In the genomic region with DNA sequence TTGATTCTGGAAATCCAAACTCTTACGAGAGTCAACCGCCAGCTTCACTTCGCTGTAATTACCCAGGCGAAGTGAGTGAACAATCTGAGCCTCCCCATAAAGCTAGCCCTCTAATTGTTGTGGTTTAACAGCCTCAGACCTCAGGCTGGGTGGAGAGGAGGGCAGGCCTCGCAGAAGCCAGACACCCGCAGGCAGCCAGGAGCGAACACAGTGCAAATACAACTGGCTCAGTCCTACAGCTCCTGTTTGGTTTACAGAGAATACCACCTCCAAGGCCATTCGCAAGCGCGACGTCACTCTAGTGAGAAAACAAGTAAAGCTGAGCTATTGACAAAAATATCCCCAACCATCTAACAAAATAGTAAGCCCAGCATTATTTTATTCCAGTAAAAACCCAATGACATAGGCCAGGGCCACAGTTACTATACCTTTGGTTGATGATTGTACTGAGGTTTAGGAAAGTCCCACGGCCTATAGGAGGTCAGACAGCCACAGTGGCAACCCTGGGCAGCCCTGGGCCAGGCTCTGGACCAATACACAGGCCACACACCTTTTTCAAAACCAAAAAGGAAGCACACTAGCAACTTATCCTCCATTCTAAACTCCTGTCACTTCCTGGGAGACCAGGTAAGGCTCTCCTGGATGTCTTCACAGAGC, we compare ENCODE assay signal across 1 cellular context.
A peak's percentile ranks its signal among the peaks of the same experiment; 100 is the strongest.
TF ChIP-seq lines count a peak whose summit lies in the region.

No MANE protein-coding gene starts in this region.

TF ChIP-seq in HepG2, 621 proteins besides CTCF, POLR2A, EP300 and RAD21 (continued from another document):
- TF ChIP-seq ZNF83 (CRISPR knock-in tag; IDR thresholded peaks at IDR 0.05; ENCODE audit: borderline replicate concordance) (no peak), KLF12 (CRISPR knock-in tag; IDR thresholded peaks at IDR 0.05; ENCODE audit: borderline replicate concordance) (no peak), ZBTB38 (CRISPR knock-in tag; IDR thresholded peaks at IDR 0.05) (peak; percentile 13; the same call in 1 of the 2 replicates), ZNF335 (CRISPR knock-in tag; IDR thresholded peaks at IDR 0.05) (peak; percentile 62; the same call in 1 of the 2 replicates), RARA (CRISPR knock-in tag; IDR thresholded peaks at IDR 0.05) (peak; percentile 36), FOXM1 (CRISPR knock-in tag; IDR thresholded peaks at IDR 0.05) (no peak), ZNF747 (CRISPR knock-in tag; IDR thresholded peaks at IDR 0.05; ENCODE audit: borderline replicate concordance) (no peak), ADNP (CRISPR knock-in tag; IDR thresholded peaks at IDR 0.05) (no peak), HOXA3 (CRISPR knock-in tag; IDR thresholded peaks at IDR 0.05) (peak; percentile 39; the same call in 1 of the 2 replicates), ZNF354B (CRISPR knock-in tag; IDR thresholded peaks at IDR 0.05) (no peak), ZSCAN20 (CRISPR knock-in tag; IDR thresholded peaks at IDR 0.05; ENCODE audit: borderline replicate concordance) (no peak)
- TF ChIP-seq, protein P1, sequence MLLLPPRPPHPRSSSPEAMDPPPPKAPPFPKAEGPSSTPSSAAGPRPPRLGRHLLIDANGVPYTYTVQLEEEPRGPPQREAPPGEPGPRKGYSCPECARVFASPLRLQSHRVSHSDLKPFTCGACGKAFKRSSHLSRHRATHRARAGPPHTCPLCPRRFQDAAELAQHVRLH (CRISPR knock-in tag; IDR thresholded peaks at IDR 0.05; ENCODE audit: borderline replicate concordance, low read depth) = 0 out of 2 replicates have a peak, but pooled peaks have one; percentile 34
- TF ChIP-seq, protein P2, sequence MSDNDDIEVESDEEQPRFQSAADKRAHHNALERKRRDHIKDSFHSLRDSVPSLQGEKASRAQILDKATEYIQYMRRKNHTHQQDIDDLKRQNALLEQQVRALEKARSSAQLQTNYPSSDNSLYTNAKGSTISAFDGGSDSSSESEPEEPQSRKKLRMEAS (IDR thresholded peaks at IDR 0.05) = peak; percentile 48; the same call in 1 of the 2 replicates
- TF ChIP-seq, protein P3, sequence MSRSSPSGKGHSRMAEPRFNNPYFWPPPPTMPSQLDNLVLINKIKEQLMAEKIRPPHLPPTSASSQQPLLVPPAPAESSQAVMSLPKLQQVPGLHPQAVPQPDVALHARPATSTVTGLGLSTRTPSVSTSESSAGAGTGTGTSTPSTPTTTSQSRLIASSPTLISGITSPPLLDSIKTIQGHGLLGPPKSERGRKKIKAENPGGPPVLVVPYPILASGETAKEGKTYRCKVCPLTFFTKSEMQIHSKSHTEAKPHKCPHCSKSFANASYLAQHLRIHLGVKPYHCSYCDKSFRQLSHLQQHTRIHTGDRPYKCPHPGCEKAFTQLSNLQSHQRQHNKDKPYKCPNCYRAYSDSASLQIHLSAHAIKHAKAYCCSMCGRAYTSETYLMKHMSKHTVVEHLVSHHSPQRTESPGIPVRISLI (CRISPR knock-in tag; IDR thresholded peaks at IDR 0.05; ENCODE audit: borderline replicate concordance) = no peak
- TF ChIP-seq, protein P4, sequence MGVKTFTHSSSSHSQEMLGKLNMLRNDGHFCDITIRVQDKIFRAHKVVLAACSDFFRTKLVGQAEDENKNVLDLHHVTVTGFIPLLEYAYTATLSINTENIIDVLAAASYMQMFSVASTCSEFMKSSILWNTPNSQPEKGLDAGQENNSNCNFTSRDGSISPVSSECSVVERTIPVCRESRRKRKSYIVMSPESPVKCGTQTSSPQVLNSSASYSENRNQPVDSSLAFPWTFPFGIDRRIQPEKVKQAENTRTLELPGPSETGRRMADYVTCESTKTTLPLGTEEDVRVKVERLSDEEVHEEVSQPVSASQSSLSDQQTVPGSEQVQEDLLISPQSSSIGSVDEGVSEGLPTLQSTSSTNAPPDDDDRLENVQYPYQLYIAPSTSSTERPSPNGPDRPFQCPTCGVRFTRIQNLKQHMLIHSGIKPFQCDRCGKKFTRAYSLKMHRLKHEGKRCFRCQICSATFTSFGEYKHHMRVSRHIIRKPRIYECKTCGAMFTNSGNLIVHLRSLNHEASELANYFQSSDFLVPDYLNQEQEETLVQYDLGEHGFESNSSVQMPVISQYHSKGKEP (CRISPR knock-in tag; IDR thresholded peaks at IDR 0.05) = no peak
